Comparison of ENCODE assay signal across 31 cellular contexts in genomic region chrX:87878926-87879325, GRCh38.
A peak's percentile ranks its signal among the peaks of the same experiment; 100 is the strongest.
DNase-seq lines count a peak whose midpoint lies in the region; ATAC-seq, FAIRE-seq and TF ChIP-seq lines count a peak whose summit lies in the region.
"Had no signal": no experiment of that assay in that cellular context is flagged by ENCODE, and none has a peak within 500 bp of the region (broad histone marks: within the 10 kb centered on the region; RNA-seq: fewer than 3 reads in every experiment).

No MANE protein-coding gene starts in this region.

- TF ChIP-seq POLR2A in spleen (IDR thresholded peaks at IDR 0.05): no peak

- H3K4me3 ChIP-seq in kidney (ENCODE audit: low read length in 2 of 2): no peak overlapping the region
- no peak overlapping the region for H3K4me3 ChIP-seq in spleen
- H3K4me3 ChIP-seq: A549; BLaER1; BLaER1 treated with 17β-estradiol and CSF1 and Interleukin-3, amounts not matched to agents 10 nM and 100 nM had no signal

- 83 to 100% (median 95%) methylated on average over 2 to 10 of the region's 10 CpGs for WGBS in spleen, 5 donors

- peak; percentile 39 for DNase-seq in kidney
- peak; percentile 47 for DNase-seq in spleen
- DNase-seq in effector CD8-positive, alpha-beta T cell (lab: John Stamatoyannopoulos, UW): no peak
- DNase-seq: 8988T; ACHN; AML-193; BE2C; C1 segment of cervical spinal cord; Caco-2; Calu3; CD4-positive, alpha-beta memory T cell; CD4-positive, alpha-beta T cell; CD4-positive, CD25-positive, alpha-beta regulatory T cell; CD8-positive, alpha-beta memory T cell; CD8-positive, alpha-beta T cell; COR-L47; DMS 273 treated with DMSO at 0.1 percent for 48 hours; DMS153; DMS53; DMS79; DMS79 treated with DMSO at 0.1 percent for 48 hours; DND-41; EL had no signal

- no peaks in the 10 kb centered on the region for H3K27me3 ChIP-seq in spleen (replicated peaks in 1 of 7)
- H3K27me3 ChIP-seq: BE2C had no signal

- H3K9me3 ChIP-seq in kidney (ENCODE audit: control insufficient read depth in 1 of 2, low read length in 2 of 2) (no peaks in the 10 kb centered on the region), spleen (no peaks in the 10 kb centered on the region)
- H3K9me3 ChIP-seq: A549, BE2C, BLaER1, Caco-2 had no signal

- H3K36me3 ChIP-seq in kidney (ENCODE audit: control insufficient read depth in 1 of 2, insufficient read depth in 2 of 2, low read length in 2 of 2): no peaks in the 10 kb centered on the region
- H3K36me3 ChIP-seq in spleen: no peaks in the 10 kb centered on the region
- H3K36me3 ChIP-seq: BE2C; BLaER1; BLaER1 treated with 17β-estradiol and CSF1 and Interleukin-3, amounts not matched to agents 10 nM and 100 nM had no signal

- FAIRE-seq in kidney (lab: Jason Lieb, UNC): no peak
- FAIRE-seq: A204.1, A549, D721Med had no signal

- H3K27ac ChIP-seq in kidney (ENCODE audit: low read depth in 2 of 2, low read length in 2 of 2) (no peak overlapping the region), spleen (no peak overlapping the region)
- H3K27ac ChIP-seq: 22Rv1; A549; BLaER1; BLaER1 treated with 17β-estradiol and CSF1 and Interleukin-3, amounts not matched to agents 10 nM and 100 nM; C4-2B had no signal

- H3K9ac ChIP-seq in kidney (ENCODE audit: low read length in 2 of 2): no peak overlapping the region
- H3K9ac ChIP-seq: BLaER1; BLaER1 treated with 17β-estradiol and CSF1 and Interleukin-3, amounts not matched to agents 10 nM and 100 nM had no signal

- no peak for ATAC-seq in HG03175 (IDR thresholded peaks at IDR 0.05; ENCODE audit: unreplicated experiment)
- ATAC-seq: A549; CD8-positive, alpha-beta T cell had no signal

- H3K4me1 ChIP-seq in kidney (ENCODE audit: control insufficient read depth in 1 of 2, insufficient read depth in 1 of 2, low read depth in 1 of 2, low read length in 2 of 2): no peaks in the 10 kb centered on the region
- no peaks in the 10 kb centered on the region for H3K4me1 ChIP-seq in spleen
- H3K4me1 ChIP-seq: A549, BE2C, Caco-2 had no signal

- intact Hi-C loops in kidney (cut with DNase I) (no loop called here), spleen (cut with DNase I; ENCODE audit: low total_unique reads) (no loop called here)

- no peak for TF ChIP-seq CTCF in kidney (IDR thresholded peaks at IDR 0.05; ENCODE audit: borderline replicate concordance, extremely low read depth, insufficient read depth)
- no peak for TF ChIP-seq CTCF in spleen (IDR thresholded peaks at IDR 0.05 in 8 of 11, conservative IDR thresholded peaks at IDR 0.05 in 3 of 11)
